1 cellular context compared by ENCODE assay signal in genomic region chr2:202871161-202872141, GRCh38.
TF ChIP-seq lines count a peak whose summit lies in the region.

TSS of gene ICA1L (minus strand) at chr2:202871766. CDS start at chr2:202829009, 42,757 bp downstream.

TF ChIP-seq in HepG2, 621 proteins besides CTCF, POLR2A, EP300 and RAD21 (continued from another document and continues in another):
- TF ChIP-seq ZBTB14 (CRISPR knock-in tag; IDR thresholded peaks at IDR 0.05) (peak; percentile 83), SKI (IDR thresholded peaks at IDR 0.05; ENCODE audit: partially characterized antibody) (peak; percentile 13), NRL (CRISPR knock-in tag; IDR thresholded peaks at IDR 0.05; ENCODE audit: borderline replicate concordance) (no peak; the same call in 1 of the 2 replicates), ZNF629 (CRISPR knock-in tag; conservative IDR thresholded peaks at IDR 0.05) (no peak), FOXC1 (CRISPR knock-in tag; IDR thresholded peaks at IDR 0.05; ENCODE audit: borderline replicate concordance) (peak; percentile 69; the same call in 1 of the 2 replicates), TEAD2 (CRISPR knock-in tag; IDR thresholded peaks at IDR 0.05) (0 out of 2 replicates have a peak, but pooled peaks have one; percentile 64), ZNF350 (CRISPR knock-in tag; IDR thresholded peaks at IDR 0.05; ENCODE audit: borderline replicate concordance, low read depth) (peak; percentile 29), HOXA3 (CRISPR knock-in tag; IDR thresholded peaks at IDR 0.05) (0 out of 2 replicates have a peak, but pooled peaks have one; percentile 46), ZNF547 (CRISPR knock-in tag; IDR thresholded peaks at IDR 0.05) (0 out of 2 replicates have a peak, but pooled peaks have one; percentile 80), HBP1 (CRISPR knock-in tag; IDR thresholded peaks at IDR 0.05; ENCODE audit: low read depth) (no peak), ZNF136 (CRISPR knock-in tag; IDR thresholded peaks at IDR 0.05; ENCODE audit: low read depth) (no peak), ZNF432 (CRISPR knock-in tag; IDR thresholded peaks at IDR 0.05; ENCODE audit: borderline replicate concordance) (no peak), ETV6 (CRISPR knock-in tag; conservative IDR thresholded peaks at IDR 0.05) (peak; percentile 84; the same call in 1 of the 2 replicates), YEATS2 (CRISPR knock-in tag; IDR thresholded peaks at IDR 0.05; ENCODE audit: borderline replicate concordance) (no peak), ZFP36L2 (CRISPR knock-in tag; IDR thresholded peaks at IDR 0.05) (no peak), ZNF513 (CRISPR knock-in tag; conservative IDR thresholded peaks at IDR 0.05) (no peak), KLF6 (CRISPR knock-in tag; IDR thresholded peaks at IDR 0.05) (no peak; the same call in 1 of the 2 replicates), PAXIP1 (CRISPR knock-in tag; conservative IDR thresholded peaks at IDR 0.05) (peak; percentile 5; the same call in 1 of the 2 replicates), POGZ (CRISPR knock-in tag; IDR thresholded peaks at IDR 0.05) (no peak; the same call in 1 of the 2 replicates), DZIP1 (CRISPR knock-in tag; IDR thresholded peaks at IDR 0.05) (0 out of 2 replicates have a peak, but pooled peaks have one; percentile 16), TMF1 (CRISPR knock-in tag; IDR thresholded peaks at IDR 0.05; ENCODE audit: low read depth) (no peak), MEIS2 (CRISPR knock-in tag; IDR thresholded peaks at IDR 0.05) (no peak), ZFYVE20 (CRISPR knock-in tag; IDR thresholded peaks at IDR 0.05; ENCODE audit: borderline replicate concordance, low read depth) (0 out of 2 replicates have a peak, but pooled peaks have one; percentile 23), CENPX (CRISPR knock-in tag; IDR thresholded peaks at IDR 0.05) (no peak), SRSF4 (IDR thresholded peaks at IDR 0.05; ENCODE audit: low read depth, low read length, poor library complexity, severe bottlenecking) (no peak), MZF1 (CRISPR knock-in tag; IDR thresholded peaks at IDR 0.05; ENCODE audit: borderline replicate concordance) (no peak), EEA1 (CRISPR knock-in tag; IDR thresholded peaks at IDR 0.05; ENCODE audit: borderline replicate concordance) (no peak), ZNF569 (CRISPR knock-in tag; IDR thresholded peaks at IDR 0.05; ENCODE audit: borderline replicate concordance) (no peak), ZNF761 (CRISPR knock-in tag; conservative IDR thresholded peaks at IDR 0.05) (no peak), MXD4 (CRISPR knock-in tag; IDR thresholded peaks at IDR 0.05) (peak; percentile 75; the same call in 1 of the 2 replicates), UBTF (CRISPR knock-in tag; IDR thresholded peaks at IDR 0.05) (peak; percentile 83), ZNF570 (CRISPR knock-in tag; IDR thresholded peaks at IDR 0.05; ENCODE audit: borderline replicate concordance) (0 out of 2 replicates have a peak, but pooled peaks have one; percentile 5), ZNF530 (CRISPR knock-in tag; IDR thresholded peaks at IDR 0.05; ENCODE audit: low read depth) (no peak), CSRNP2 (CRISPR knock-in tag; conservative IDR thresholded peaks at IDR 0.05; ENCODE audit: low read depth) (0 out of 2 replicates have a peak, but pooled peaks have one; percentile 72), ATF6 (CRISPR knock-in tag; conservative IDR thresholded peaks at IDR 0.05) (no peak), ZBTB42 (CRISPR knock-in tag; IDR thresholded peaks at IDR 0.05) (peak; percentile 82; the same call in 1 of the 2 replicates), CSRNP1 (CRISPR knock-in tag; IDR thresholded peaks at IDR 0.05) (peak; percentile 2; the same call in 1 of the 2 replicates), SP2 (CRISPR knock-in tag; IDR thresholded peaks at IDR 0.05) (0 out of 2 replicates have a peak, but pooled peaks have one; percentile 11)
